Comparison of ENCODE assay signal across 11 cellular contexts in the genomic region with DNA sequence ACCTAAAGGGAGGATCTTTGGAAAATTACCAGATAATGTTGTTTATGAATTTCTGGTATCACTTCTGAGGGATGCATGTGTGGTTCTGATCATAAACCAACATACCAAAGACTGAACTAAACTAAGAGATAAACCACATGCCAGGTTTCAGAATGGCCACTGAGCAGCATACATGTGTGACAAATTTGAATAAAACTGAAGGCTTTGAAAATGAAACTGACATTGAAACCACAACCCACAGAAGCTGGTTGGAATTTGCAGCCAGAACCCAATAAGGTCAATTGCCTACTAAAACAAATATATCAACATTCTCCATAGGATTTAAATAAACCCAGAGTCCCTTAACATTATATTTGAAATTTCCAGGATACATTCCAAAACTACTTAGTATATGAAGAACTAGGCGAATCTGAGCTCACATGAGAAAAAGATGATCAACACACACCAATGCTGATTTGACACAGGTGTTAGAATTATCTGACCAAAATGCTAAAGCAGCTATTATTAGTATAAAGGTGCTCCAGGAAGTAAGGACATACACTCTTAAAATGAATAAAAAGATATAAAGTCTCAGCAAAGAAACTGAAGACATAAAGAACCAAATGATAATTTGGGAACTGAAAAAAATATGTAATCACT.
DNase-seq lines count a peak whose midpoint lies in the region; ATAC-seq lines count a peak whose summit lies in the region.
"Had no signal": no experiment of that assay in that cellular context is flagged by ENCODE, and none has a peak within 500 bp of the region (broad histone marks: within the 10 kb centered on the region; RNA-seq: fewer than 3 reads in every experiment).

No MANE protein-coding gene starts in this region.

- ATAC-seq in GM18517 (IDR thresholded peaks at IDR 0.05; ENCODE audit: unreplicated experiment) (peak; percentile 97), GM21717 (IDR thresholded peaks at IDR 0.05; ENCODE audit: unreplicated experiment) (peak; percentile 95), HG03520 (IDR thresholded peaks at IDR 0.05; ENCODE audit: unreplicated experiment) (peak; percentile 95)
- ATAC-seq: left ventricle myocardium superior, WTC11 had no signal

- peak; percentile 53 for DNase-seq in glomerular visceral epithelial cell (ENCODE audit: extremely low spot score)
- no peak for DNase-seq in SKM-1 (lab: John Stamatoyannopoulos, UW; ENCODE audit: unreplicated experiment)
- DNase-seq in DMS114 treated with DMSO at 0.1 percent for 48 hours (lab: John Stamatoyannopoulos, UW; ENCODE audit: unreplicated experiment), result no peak
- DNase-seq in medulla oblongata (ENCODE audit: extremely low spot score), result no peak
- no peak for DNase-seq in mucosa of gallbladder (ENCODE audit: low spot score)
- DNase-seq: left ventricle myocardium superior, NCI-H1694 had no signal
